In genomic region chr9:121288874-121289553, GRCh38 we compare ENCODE assay signal across 9 cellular contexts. TPM values are rescaled to one million over a fixed set of nuclear protein-coding genes. Genes with fewer than 3 reads are reported as not detected.
A peak's percentile ranks its signal among the peaks of the same experiment; 100 is the strongest.
DNase-seq lines count a peak whose midpoint lies in the region; ATAC-seq and TF ChIP-seq lines count a peak whose summit lies in the region.
"Had no signal": no experiment of that assay in that cellular context is flagged by ENCODE, and none has a peak within 500 bp of the region (broad histone marks: within the 10 kb centered on the region; RNA-seq: fewer than 3 reads in every experiment).

No MANE protein-coding gene starts in this region.

- peak; percentile 66 to 92 for DNase-seq in cardiac fibroblast (ENCODE audit: low read depth in 2 of 2)
- peak; percentile 94 for DNase-seq in left kidney (ENCODE audit: low read depth, low spot score)
- DNase-seq in stimulated activated CD4-positive, alpha-beta T cell treated with anti-CD3 and anti-CD28 coated beads, Interleukin-4, amount 100 ng/mL, for 24 hours, result no peak

- H3K27ac Mint-ChIP-seq in activated T-helper 17 cell treated with anti-CD3 and anti-CD28 coated beads, Interleukin-2, amount 50 U/mL, for 72 hours, result no peak overlapping the region

- no peak for ATAC-seq in HG02981 (IDR thresholded peaks at IDR 0.05; ENCODE audit: unreplicated experiment)
- no peak for ATAC-seq in GM19455 (IDR thresholded peaks at IDR 0.05; ENCODE audit: unreplicated experiment)
- no peak for ATAC-seq in activated T-helper 17 cell treated with anti-CD3 and anti-CD28 coated beads, Interleukin-2, amount 50 U/mL, for 72 hours (replicated peaks)

- no peaks in the 10 kb centered on the region for H3K27me3 Mint-ChIP-seq in activated T-helper 17 cell treated with anti-CD3 and anti-CD28 coated beads, Interleukin-2, amount 50 U/mL, for 72 hours

- peak; percentile 62; the same call in 1 of the 2 replicates for TF ChIP-seq EP300 in Ishikawa (IDR thresholded peaks at IDR 0.05; ENCODE audit: borderline replicate concordance)

- H3K4me3 ChIP-seq in cardiac fibroblast (replicated peaks in 1 of 2; ENCODE audit: low read depth in 2 of 2, low read length in 2 of 2), result no peak overlapping the region

- H3K27ac ChIP-seq in temporal lobe (ENCODE audit: low read depth, low read length), result peak overlapping the region; percentile 97
- H3K27ac ChIP-seq: KMS-11 had no signal

- H3K4me3 Mint-ChIP-seq in activated T-helper 17 cell treated with anti-CD3 and anti-CD28 coated beads, Interleukin-2, amount 50 U/mL, for 72 hours, result no peak overlapping the region

- no peaks in the 10 kb centered on the region for H3K9me3 Mint-ChIP-seq in activated T-helper 17 cell treated with anti-CD3 and anti-CD28 coated beads, Interleukin-2, amount 50 U/mL, for 72 hours

- peaks cover 5% of the 10 kb centered on the region for H3K4me1 Mint-ChIP-seq in activated T-helper 17 cell treated with anti-CD3 and anti-CD28 coated beads, Interleukin-2, amount 50 U/mL, for 72 hours

- no peak for TF ChIP-seq CTCF in cardiac fibroblast (IDR thresholded peaks at IDR 0.05; ENCODE audit: low read depth, low read length)

- H3K36me3 Mint-ChIP-seq in activated T-helper 17 cell treated with anti-CD3 and anti-CD28 coated beads, Interleukin-2, amount 50 U/mL, for 72 hours (ENCODE audit: low read depth), result no peaks in the 10 kb centered on the region

- no peak; the same call in 1 of the 2 replicates for TF ChIP-seq RAD21 in Ishikawa (IDR thresholded peaks at IDR 0.05; ENCODE audit: low read depth)

TF ChIP-seq in Ishikawa, 13 proteins besides CTCF, POLR2A, EP300 and RAD21:
- 0 out of 2 replicates have a peak, but pooled peaks have one; percentile 27 for TF ChIP-seq EGR1 (IDR thresholded peaks at IDR 0.05)
- peak; percentile 89 for TF ChIP-seq ZBTB7A (IDR thresholded peaks at IDR 0.05; ENCODE audit: low read depth)
- TF ChIP-seq YY1 (IDR thresholded peaks at IDR 0.05; ENCODE audit: low read depth), result 0 out of 2 replicates have a peak, but pooled peaks have one; percentile 7
- TF ChIP-seq TEAD4 (IDR thresholded peaks at IDR 0.05), result peak; percentile 88
- TF ChIP-seq, protein P1, sequence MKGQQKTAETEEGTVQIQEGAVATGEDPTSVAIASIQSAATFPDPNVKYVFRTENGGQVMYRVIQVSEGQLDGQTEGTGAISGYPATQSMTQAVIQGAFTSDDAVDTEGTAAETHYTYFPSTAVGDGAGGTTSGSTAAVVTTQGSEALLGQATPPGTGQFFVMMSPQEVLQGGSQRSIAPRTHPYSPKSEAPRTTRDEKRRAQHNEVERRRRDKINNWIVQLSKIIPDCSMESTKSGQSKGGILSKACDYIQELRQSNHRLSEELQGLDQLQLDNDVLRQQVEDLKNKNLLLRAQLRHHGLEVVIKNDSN (IDR thresholded peaks at IDR 0.05), result no peak
- no peak for TF ChIP-seq TAF1 (IDR thresholded peaks at IDR 0.05; ENCODE audit: low read depth)
- peak; percentile 76; the same call in 1 of the 2 replicates for TF ChIP-seq TCF12 (IDR thresholded peaks at IDR 0.05; ENCODE audit: low read depth)
- peak; percentile 35; the same call in 1 of the 2 replicates for TF ChIP-seq NFIC (IDR thresholded peaks at IDR 0.05)
- no peak for TF ChIP-seq CREB1 (IDR thresholded peaks at IDR 0.05; ENCODE audit: low read depth)
- TF ChIP-seq FOXM1 (IDR thresholded peaks at IDR 0.05; ENCODE audit: borderline replicate concordance, low read depth), result no peak
- TF ChIP-seq REST (IDR thresholded peaks at IDR 0.05; ENCODE audit: low read depth), result no peak
- TF ChIP-seq, protein P2, sequence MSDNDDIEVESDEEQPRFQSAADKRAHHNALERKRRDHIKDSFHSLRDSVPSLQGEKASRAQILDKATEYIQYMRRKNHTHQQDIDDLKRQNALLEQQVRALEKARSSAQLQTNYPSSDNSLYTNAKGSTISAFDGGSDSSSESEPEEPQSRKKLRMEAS (IDR thresholded peaks at IDR 0.05), result peak; percentile 58; the same call in 1 of the 2 replicates
- TF ChIP-seq CEBPB (IDR thresholded peaks at IDR 0.05), result no peak

RNA-seq across cellular contexts. Expression of gene GSN, which starts 21.1 kb away (rescaled TPM):
- total RNA-seq in temporal lobe, result 18.2 TPM
- 1 to 10 TPM; 5.1 to 5.6 TPM for total RNA-seq in activated T-helper 17 cell treated with anti-CD3 and anti-CD28 coated beads, Interleukin-2, amount 50 U/mL, for 72 hours
